Comparison of ENCODE assay signal across 11 cellular contexts in the genomic region with DNA sequence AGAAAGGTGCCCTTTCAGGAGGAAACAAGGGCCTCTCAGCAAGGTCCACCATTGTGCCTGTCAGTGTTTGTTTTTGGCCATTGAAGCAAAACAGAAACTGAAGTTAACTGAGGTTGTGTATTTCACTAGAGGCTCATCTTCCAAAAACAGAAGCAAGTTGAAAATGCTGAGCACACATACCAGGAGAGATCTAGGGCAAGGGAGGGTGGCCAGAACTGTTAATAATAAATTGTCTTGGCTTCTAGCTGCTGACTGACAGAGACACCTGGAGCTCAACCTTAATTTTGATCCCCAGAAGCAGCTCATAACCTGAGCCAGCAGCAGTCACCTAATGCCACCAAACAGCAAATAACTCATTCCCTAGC. TPM values are rescaled to one million over a fixed set of nuclear protein-coding genes. Genes with fewer than 3 reads are reported as not detected.
DNase-seq lines count a peak whose midpoint lies in the region; ATAC-seq and TF ChIP-seq lines count a peak whose summit lies in the region.
"Had no signal": no experiment of that assay in that cellular context is flagged by ENCODE, and none has a peak within 500 bp of the region (broad histone marks: within the 10 kb centered on the region; RNA-seq: fewer than 3 reads in every experiment).

No MANE protein-coding gene starts in this region.

- TF ChIP-seq POLR2A in gastrocnemius medialis (IDR thresholded peaks at IDR 0.05) (no peak), upper lobe of left lung (IDR thresholded peaks at IDR 0.05) (no peak)

- peaks cover 45% of the 10 kb centered on the region for H3K4me1 Mint-ChIP-seq in activated CD4-positive, alpha-beta T cell treated with anti-CD3 and anti-CD28 coated beads for 36 hours
- peaks cover 26 to 29% (median 27%) of the 10 kb centered on the region in 3 donors for H3K4me1 Mint-ChIP-seq in IgD-negative memory B cell

- intact Hi-C loops in activated CD4-positive, alpha-beta T cell treated with anti-CD3 and anti-CD28 coated beads for 36 hours (cut with DNase I, micrococcal nuclease): loop anchor here (1.0 to 5.0 kb wide), 3 partner anchors 38 to 52 kb away; a partner anchor contains a TSS
- intact Hi-C loops in gastrocnemius medialis (cut with DNase I; ENCODE audit: low total_unique reads): loop anchor here (5.0 kb wide), 1 partner anchor 158 kb away; a partner anchor contains a TSS

- H3K4me3 ChIP-seq in gastrocnemius medialis (peak overlapping the region in 3 of 4 donors; percentile 10 to 31 (median 26)), upper lobe of left lung (no peak overlapping the region)
- H3K4me3 ChIP-seq: right atrium auricular region had no signal

- H3K36me3 Mint-ChIP-seq in activated CD4-positive, alpha-beta T cell treated with anti-CD3 and anti-CD28 coated beads for 36 hours (ENCODE audit: low read depth): peaks cover 28% of the 10 kb centered on the region
- H3K36me3 Mint-ChIP-seq in IgD-negative memory B cell: peaks cover 1% of the 10 kb centered on the region

- TF ChIP-seq CTCF in gastrocnemius medialis (IDR thresholded peaks at IDR 0.05 in 4 of 5, conservative IDR thresholded peaks at IDR 0.05 in 1 of 5) (no peak), upper lobe of left lung (IDR thresholded peaks at IDR 0.05) (no peak)

- no peaks in the 10 kb centered on the region for H3K27me3 Mint-ChIP-seq in activated CD4-positive, alpha-beta T cell treated with anti-CD3 and anti-CD28 coated beads for 36 hours
- H3K27me3 Mint-ChIP-seq in IgD-negative memory B cell: no peaks in the 10 kb centered on the region

- no peak for DNase-seq in activated CD4-positive, alpha-beta T cell treated with anti-CD3 and anti-CD28 coated beads for 36 hours
- no peak for DNase-seq in activated CD4-positive, alpha-beta T cell treated with anti-CD3 and anti-CD28 coated beads for 48 hours
- peak; percentile 79 to 87 for DNase-seq in gastrocnemius medialis
- no peak for DNase-seq in upper lobe of left lung
- DNase-seq in middle frontal gyrus (ENCODE audit: extremely low spot score, low spot score): no peak
- DNase-seq: islet precursor cell had no signal

- peak overlapping the region; percentile 32 for H3K4me3 Mint-ChIP-seq in activated CD4-positive, alpha-beta T cell treated with anti-CD3 and anti-CD28 coated beads for 36 hours
- peak overlapping the region; percentile 17 to 94 (median 64) for H3K4me3 Mint-ChIP-seq in IgD-negative memory B cell

- peaks cover 31 to 43% of the 10 kb centered on the region in 2 donors for H3K4me1 ChIP-seq in gastrocnemius medialis
- peaks cover 8 to 19% (median 14%) of the 10 kb centered on the region in 4 donors for H3K4me1 ChIP-seq in upper lobe of left lung

- in situ Hi-C loops in gastrocnemius medialis (cut with MboI; ENCODE audit: low sequenced_read_pairs in 4 of 4): loop anchor here in 1 of 4 donors (25.0 kb wide), 1 partner anchor 158 kb away; a partner anchor contains a TSS

- CTCF ChIA-PET in activated CD4-positive, alpha-beta T cell treated with anti-CD3 and anti-CD28 coated beads for 36 hours (lab: Charles Lee): interaction anchor here (0.7 to 1.1 kb wide), 5 partner anchors 25 to 371 kb away, joined by 3 to 6 read pairs (median 3); no protein-coding TSS in a partner anchor

- H3K27me3 ChIP-seq in gastrocnemius medialis (no peaks in the 10 kb centered on the region), upper lobe of left lung (no peaks in the 10 kb centered on the region)
- H3K27me3 ChIP-seq: right atrium auricular region had no signal

- H3K36me3 ChIP-seq in gastrocnemius medialis (no peaks in the 10 kb centered on the region), upper lobe of left lung (peaks cover 0 to 5% (median 0%) of the 10 kb centered on the region in 4 donors)
- H3K36me3 ChIP-seq: right atrium auricular region had no signal

- ATAC-seq in activated CD4-positive, alpha-beta T cell treated with anti-CD3 and anti-CD28 coated beads for 36 hours: peak; percentile 14
- ATAC-seq in gastrocnemius medialis (peak; percentile 93), upper lobe of left lung (ENCODE audit: low FRiP score in 2 of 2) (no peak), GM21723 (IDR thresholded peaks at IDR 0.05; ENCODE audit: unreplicated experiment) (no peak)

- H3K9me3 Mint-ChIP-seq in activated CD4-positive, alpha-beta T cell treated with anti-CD3 and anti-CD28 coated beads for 36 hours (ENCODE audit: low read depth): no peaks in the 10 kb centered on the region
- no peaks in the 10 kb centered on the region for H3K9me3 Mint-ChIP-seq in IgD-negative memory B cell

- no peaks in the 10 kb centered on the region for H3K9me3 ChIP-seq in gastrocnemius medialis
- no peaks in the 10 kb centered on the region for H3K9me3 ChIP-seq in upper lobe of left lung
- H3K9me3 ChIP-seq: right atrium auricular region had no signal

- peak overlapping the region; percentile 7 for H3K27ac ChIP-seq in cingulate gyrus (ENCODE audit: low read depth, low read length)
- peak overlapping the region; percentile 88 to 95 (median 92) for H3K27ac ChIP-seq in gastrocnemius medialis
- peak overlapping the region in 2 of 4 donors; percentile 40 to 53 for H3K27ac ChIP-seq in upper lobe of left lung
- H3K27ac ChIP-seq: right atrium auricular region had no signal

- peak overlapping the region; percentile 90 for H3K27ac Mint-ChIP-seq in activated CD4-positive, alpha-beta T cell treated with anti-CD3 and anti-CD28 coated beads for 36 hours
- H3K27ac Mint-ChIP-seq in IgD-negative memory B cell: peak overlapping the region; percentile 89 to 94 (median 91)

- TF ChIP-seq EP300 in upper lobe of left lung (IDR thresholded peaks at IDR 0.05): no peak

- POLR2A ChIA-PET in activated CD4-positive, alpha-beta T cell treated with anti-CD3 and anti-CD28 coated beads for 36 hours (lab: Charles Lee): interaction anchor here (1.1 kb wide), 1 partner anchor 38 kb away, joined by 3 read pairs; no protein-coding TSS in a partner anchor

RNA-seq across cellular contexts. Expression of a gene that starts 5.2 kb away (rescaled TPM):
- 10 to 100 TPM; 18.1 to 24.0 TPM for total RNA-seq in activated CD4-positive, alpha-beta T cell treated with anti-CD3 and anti-CD28 coated beads for 36 hours
- polyA plus RNA-seq in IgD-negative memory B cell: 11.8 TPM
- total RNA-seq in gastrocnemius medialis (1 to 10 TPM in 3 of 4 donors, under 1 TPM in 1; 0.85 to 2.6 (median 2.0) TPM), upper lobe of left lung (under 1 TPM in 2 of 6 donors, not detected in 4; 0.13 to 0.29 TPM)
- total RNA-seq: A172, right atrium auricular region had no signal

RNA-seq across cellular contexts. Expression of a gene that starts 37.6 kb away (rescaled TPM):
- 10 to 100 TPM; 30.2 to 34.0 TPM for total RNA-seq in activated CD4-positive, alpha-beta T cell treated with anti-CD3 and anti-CD28 coated beads for 36 hours
- 6.5 TPM for polyA plus RNA-seq in IgD-negative memory B cell
- total RNA-seq in gastrocnemius medialis (10 to 100 TPM; 19.0 to 86.7 (median 34.2) TPM), upper lobe of left lung (100 to 1,000 TPM in 1 of 6 donors, 10 to 100 TPM in 5; 31.4 to 161 (median 46.1) TPM)

RNA-seq across cellular contexts. Expression of a gene that starts 53.0 kb away (rescaled TPM):
- total RNA-seq in activated CD4-positive, alpha-beta T cell treated with anti-CD3 and anti-CD28 coated beads for 36 hours: 10 to 100 TPM; 10.9 to 14.1 TPM
- polyA plus RNA-seq in IgD-negative memory B cell: 9.9 TPM
- 10 to 100 TPM; 20.0 to 43.1 (median 22.6) TPM for total RNA-seq in gastrocnemius medialis
- total RNA-seq in upper lobe of left lung: 10 to 100 TPM; 12.7 to 23.0 (median 17.1) TPM

RNA-seq across cellular contexts. Expression of a gene that starts 55.6 kb away (rescaled TPM):
- 1 to 10 TPM; 7.6 to 9.6 TPM for total RNA-seq in activated CD4-positive, alpha-beta T cell treated with anti-CD3 and anti-CD28 coated beads for 36 hours
- polyA plus RNA-seq in IgD-negative memory B cell: 16.9 TPM
- 1 to 10 TPM; 5.2 to 9.6 (median 8.0) TPM for total RNA-seq in gastrocnemius medialis
- total RNA-seq in upper lobe of left lung: 10 to 100 TPM; 11.9 to 40.9 (median 15.0) TPM

Comparison
In these comparisons a context has a peak if more than half of its experiments do, and no peak if none do; other contexts are left out.
1. ATAC-seq: peak in activated CD4-positive, alpha-beta T cell treated with anti-CD3 and anti-CD28 coated beads for 36 hours (single experiment) and gastrocnemius medialis (2 of 2); none in upper lobe of left lung (0 of 2) and GM21723 (single experiment).
2. DNase-seq: peak in gastrocnemius medialis (2 of 2); none in activated CD4-positive, alpha-beta T cell treated with anti-CD3 and anti-CD28 coated beads for 36 hours (single experiment), activated CD4-positive, alpha-beta T cell treated with anti-CD3 and anti-CD28 coated beads for 48 hours (single experiment), upper lobe of left lung (0 of 2) and middle frontal gyrus (single experiment).
3. H3K4me3 ChIP-seq: peak in gastrocnemius medialis (3 of 4); none in upper lobe of left lung (0 of 4).
4. RNA of a gene that starts 5.2 kb away (total RNA-seq): 18.1 to 24.0 TPM in activated CD4-positive, alpha-beta T cell treated with anti-CD3 and anti-CD28 coated beads for 36 hours; 0.85 to 2.6 TPM in gastrocnemius medialis and 0.13 to 0.29 TPM in upper lobe of left lung; every median in the first group is over 4 times any median in the second.